Comparison of ENCODE assay signal across 23 cellular contexts in genomic region chr1:89646259-89646658, GRCh38. TPM values are rescaled to one million over a fixed set of nuclear protein-coding genes. Genes with fewer than 3 reads are reported as not detected.
DNase-seq lines count a peak whose midpoint lies in the region; ATAC-seq and FAIRE-seq lines count a peak whose summit lies in the region.
"Had no signal": no experiment of that assay in that cellular context is flagged by ENCODE, and none has a peak within 500 bp of the region (broad histone marks: within the 10 kb centered on the region; RNA-seq: fewer than 3 reads in every experiment).

No MANE protein-coding gene starts in this region.

- no peaks in the 10 kb centered on the region for H3K27me3 Mint-ChIP-seq in activated naive CD4-positive, alpha-beta T cell treated with anti-CD3 and anti-CD28 coated beads, Interleukin-2, amount 50 U/mL, for 24 hours
- no peaks in the 10 kb centered on the region for H3K27me3 Mint-ChIP-seq in T-helper 17 cell
- H3K27me3 Mint-ChIP-seq: CD4-positive, alpha-beta T cell; CD8-positive, alpha-beta memory T cell had no signal

- H3K27me3 ChIP-seq in small intestine (ENCODE audit: control insufficient read depth in 2 of 2, insufficient read depth in 2 of 2, low read length in 2 of 2), result no peaks in the 10 kb centered on the region
- H3K27me3 ChIP-seq: BE2C; BLaER1 treated with 17β-estradiol and CSF1 and Interleukin-3, amounts not matched to agents 10 nM and 100 nM had no signal

- no peak for DNase-seq in activated naive CD4-positive, alpha-beta T cell (lab: John Stamatoyannopoulos, UW)
- DNase-seq in T-helper 17 cell (no peak), small intestine (no peak), posterior cingulate gyrus (no peak), NCI-H1694 (lab: John Stamatoyannopoulos, UW) (no peak)
- DNase-seq: 8988T; ACHN; AML-193; BE2C; CD4-positive, alpha-beta T cell; CD8-positive, alpha-beta memory T cell; DMS53; DMS79 treated with DMSO at 0.1 percent for 48 hours; GDM1; GM23248; H9; HFFc6 had no signal

- peaks cover 43% of the 10 kb centered on the region for H3K36me3 Mint-ChIP-seq in activated naive CD4-positive, alpha-beta T cell treated with anti-CD3 and anti-CD28 coated beads, Interleukin-2, amount 50 U/mL, for 24 hours
- H3K36me3 Mint-ChIP-seq in T-helper 17 cell (ENCODE audit: low read depth), result peaks cover 3% of the 10 kb centered on the region

- H3K4me3 Mint-ChIP-seq in activated naive CD4-positive, alpha-beta T cell treated with anti-CD3 and anti-CD28 coated beads, Interleukin-2, amount 50 U/mL, for 24 hours, result peak overlapping the region; percentile 15
- H3K4me3 Mint-ChIP-seq in T-helper 17 cell, result no peak overlapping the region
- H3K4me3 Mint-ChIP-seq: CD14-positive monocyte; CD4-positive, alpha-beta T cell; H9; HFFc6 had no signal

- no peaks in the 10 kb centered on the region for H3K9me3 ChIP-seq in T-helper 17 cell (ENCODE audit: control insufficient read depth, low read length, poor library complexity, severe bottlenecking)
- no peaks in the 10 kb centered on the region for H3K9me3 ChIP-seq in small intestine (ENCODE audit: control insufficient read depth, low read depth)
- H3K9me3 ChIP-seq: BE2C had no signal

- peaks cover 76% of the 10 kb centered on the region for H3K4me1 Mint-ChIP-seq in activated naive CD4-positive, alpha-beta T cell treated with anti-CD3 and anti-CD28 coated beads, Interleukin-2, amount 50 U/mL, for 24 hours
- peaks cover 36% of the 10 kb centered on the region for H3K4me1 Mint-ChIP-seq in T-helper 17 cell

- 8 to 56% (median 53%) methylated on average over 1 of the region's 1 CpG for WGBS in small intestine, 3 donors

- H3K4me1 ChIP-seq in small intestine (ENCODE audit: control insufficient read depth in 2 of 2, insufficient read depth in 1 of 2, low read depth in 1 of 2, low read length in 1 of 2), result no peaks in the 10 kb centered on the region
- H3K4me1 ChIP-seq: A549, BE2C had no signal

- H3K9me3 Mint-ChIP-seq in activated naive CD4-positive, alpha-beta T cell treated with anti-CD3 and anti-CD28 coated beads, Interleukin-2, amount 50 U/mL, for 24 hours, result peaks cover 6% of the 10 kb centered on the region

- intact Hi-C loops in posterior cingulate gyrus (cut with DNase I), result no loop called here

- H3K27ac Mint-ChIP-seq in activated naive CD4-positive, alpha-beta T cell treated with anti-CD3 and anti-CD28 coated beads, Interleukin-2, amount 50 U/mL, for 24 hours, result no peak overlapping the region
- peak overlapping the region; percentile 30 for H3K27ac Mint-ChIP-seq in T-helper 17 cell
- H3K27ac Mint-ChIP-seq: CD14-positive monocyte, H9, HFFc6 had no signal

- no peak overlapping the region for H3K4me3 ChIP-seq in small intestine (ENCODE audit: low read depth in 1 of 2, low read length in 2 of 2)
- H3K4me3 ChIP-seq: A549; BLaER1 treated with 17β-estradiol and CSF1 and Interleukin-3, amounts not matched to agents 10 nM and 100 nM; GM12878; GM23248 had no signal

- FAIRE-seq in small intestine (lab: Jason Lieb, UNC), result peak; percentile 10
- FAIRE-seq: A549, GM12878 had no signal

- no peak for ATAC-seq in T-helper 17 cell
- ATAC-seq: A549, GM12878, HCT116 had no signal

- no peak overlapping the region for H3K27ac ChIP-seq in small intestine (ENCODE audit: low read depth in 1 of 2, low read length in 1 of 2)
- H3K27ac ChIP-seq: A549; BLaER1 treated with 17β-estradiol and CSF1 and Interleukin-3, amounts not matched to agents 10 nM and 100 nM; GM23248 had no signal

- no peaks in the 10 kb centered on the region for H3K36me3 ChIP-seq in small intestine (ENCODE audit: control insufficient read depth in 2 of 2, insufficient read depth in 2 of 2, low read length in 2 of 2)
- H3K36me3 ChIP-seq: BE2C had no signal

RNA-seq across cellular contexts. Expression of gene LRRC8C, which starts 13.3 kb away (rescaled TPM):
- 10 to 100 TPM; 46.0 to 52.4 TPM for total RNA-seq in T-helper 17 cell
- polyA plus RNA-seq in small intestine, result 1 to 10 TPM in 1 of 3 donors, under 1 TPM in 2; 0.22 to 3.2 (median 0.81) TPM
